ENCODE assay signal across 13 cellular contexts in genomic region chr17:35732806-35733136, GRCh38. TPM values are rescaled to one million over a fixed set of nuclear protein-coding genes. Genes with fewer than 3 reads are reported as not detected.
A peak's percentile ranks its signal among the peaks of the same experiment; 100 is the strongest.
DNase-seq lines count a peak whose midpoint lies in the region; ATAC-seq and TF ChIP-seq lines count a peak whose summit lies in the region.
"Had no signal": no experiment of that assay in that cellular context is flagged by ENCODE, and none has a peak within 500 bp of the region (broad histone marks: within the 10 kb centered on the region; RNA-seq: fewer than 3 reads in every experiment).

No MANE protein-coding gene starts in this region.

- no peak for ATAC-seq in activated T-cell treated with anti-CD3 and anti-CD28 coated beads, Interleukin-2, amount 50 U/mL, for 4 hours
- ATAC-seq in T-cell (replicated peaks in 1 of 4) (no peak), gastroesophageal sphincter (no peak), HG02571 (IDR thresholded peaks at IDR 0.05; ENCODE audit: unreplicated experiment) (no peak), HG03139 (IDR thresholded peaks at IDR 0.05; ENCODE audit: unreplicated experiment) (no peak), HG03354 (IDR thresholded peaks at IDR 0.05; ENCODE audit: poor library complexity, severe bottlenecking, unreplicated experiment) (no peak)

- H3K36me3 Mint-ChIP-seq in activated T-cell treated with anti-CD3 and anti-CD28 coated beads, Interleukin-2, amount 50 U/mL, for 4 hours (ENCODE audit: insufficient read depth), result peaks cover 12% of the 10 kb centered on the region
- peaks cover 15% of the 10 kb centered on the region for H3K36me3 Mint-ChIP-seq in T-cell
- no peaks in the 10 kb centered on the region for H3K36me3 Mint-ChIP-seq in progenitor cell of endocrine pancreas (ENCODE audit: insufficient read depth)

- H3K4me1 Mint-ChIP-seq in activated T-cell treated with anti-CD3 and anti-CD28 coated beads, Interleukin-2, amount 50 U/mL, for 4 hours (ENCODE audit: low read depth), result peaks cover 17% of the 10 kb centered on the region
- peaks cover 24 to 30% (median 29%) of the 10 kb centered on the region in 3 donors for H3K4me1 Mint-ChIP-seq in T-cell
- peaks cover 4% of the 10 kb centered on the region for H3K4me1 Mint-ChIP-seq in progenitor cell of endocrine pancreas (ENCODE audit: low read depth)

- CTCF ChIA-PET in T-cell (lab: Charles Lee), result no interaction called here

- TF ChIP-seq CTCF in gastroesophageal sphincter (IDR thresholded peaks at IDR 0.05) (no peak), progenitor cell of endocrine pancreas (IDR thresholded peaks at IDR 0.05; ENCODE audit: unreplicated experiment) (no peak)

- no peaks in the 10 kb centered on the region for H3K36me3 ChIP-seq in gastroesophageal sphincter
- H3K36me3 ChIP-seq: uterus had no signal

- peaks cover 2 to 39% (median 11%) of the 10 kb centered on the region in 3 donors for H3K4me1 ChIP-seq in gastroesophageal sphincter

- no peak for TF ChIP-seq EP300 in gastroesophageal sphincter (IDR thresholded peaks at IDR 0.05)

- no peaks in the 10 kb centered on the region for H3K27me3 Mint-ChIP-seq in activated T-cell treated with anti-CD3 and anti-CD28 coated beads, Interleukin-2, amount 50 U/mL, for 4 hours (ENCODE audit: low read depth)
- H3K27me3 Mint-ChIP-seq in T-cell, result no peaks in the 10 kb centered on the region
- H3K27me3 Mint-ChIP-seq in progenitor cell of endocrine pancreas, result peaks cover 3% of the 10 kb centered on the region

- H3K27me3 ChIP-seq in gastroesophageal sphincter, result no peaks in the 10 kb centered on the region
- H3K27me3 ChIP-seq: uterus had no signal

- POLR2A ChIA-PET in T-cell (lab: Charles Lee), result no interaction called here

- no peak overlapping the region for H3K27ac ChIP-seq in gastroesophageal sphincter

- H3K9me3 ChIP-seq in gastroesophageal sphincter, result no peaks in the 10 kb centered on the region
- H3K9me3 ChIP-seq: uterus had no signal

- peak overlapping the region; percentile 76 for H3K4me3 Mint-ChIP-seq in activated T-cell treated with anti-CD3 and anti-CD28 coated beads, Interleukin-2, amount 50 U/mL, for 4 hours
- peak overlapping the region; percentile 67 to 76 (median 74) for H3K4me3 Mint-ChIP-seq in T-cell
- H3K4me3 Mint-ChIP-seq in progenitor cell of endocrine pancreas (ENCODE audit: low read depth), result peak overlapping the region; percentile 86

- TF ChIP-seq POLR2A in gastroesophageal sphincter (IDR thresholded peaks at IDR 0.05), result no peak

- H3K4me3 ChIP-seq in gastroesophageal sphincter, result peak overlapping the region; percentile 86 to 87

- peak overlapping the region in 1 of 2 donors; percentile 28 for H3K27ac Mint-ChIP-seq in T-cell
- H3K27ac Mint-ChIP-seq in progenitor cell of endocrine pancreas, result no peak overlapping the region

- DNase-seq in activated T-cell treated with anti-CD3 and anti-CD28 coated beads, Interleukin-2, amount 50 U/mL, for 4 hours, result no peak
- DNase-seq in activated T-cell treated with anti-CD3 and anti-CD28 coated beads for 4 hours, result no peak
- no peak for DNase-seq in T-cell
- no peak for DNase-seq in progenitor cell of endocrine pancreas (ENCODE audit: low spot score, unreplicated experiment)
- DNase-seq: NCI-H1105 treated with DMSO at 0.1 percent for 48 hours; Right ventricle myocardium superior; stimulated activated CD4-positive, alpha-beta T cell treated with anti-CD3 and anti-CD28 coated beads, Interleukin-15, amount 100 ng/mL, for 24 hours; uterus had no signal

- H3K9me3 Mint-ChIP-seq in activated T-cell treated with anti-CD3 and anti-CD28 coated beads, Interleukin-2, amount 50 U/mL, for 4 hours, result no peaks in the 10 kb centered on the region
- H3K9me3 Mint-ChIP-seq in T-cell (no peaks in the 10 kb centered on the region), progenitor cell of endocrine pancreas (ENCODE audit: low read depth) (no peaks in the 10 kb centered on the region)

- 86% methylated on average over 1 of the region's 1 CpG; no CpG with 5 or more reads in 1 of the 2 donors for WGBS in gastroesophageal sphincter (ENCODE audit: low coverage in 1 of 2), 2 donors

RNA-seq across cellular contexts. Expression of gene RASL10B, which starts 1.3 kb away (rescaled TPM):
- 1 to 10 TPM; 2.6 to 4.3 (median 3.7) TPM for total RNA-seq in activated T-cell treated with anti-CD3 and anti-CD28 coated beads, Interleukin-2, amount 50 U/mL, for 4 hours
- total RNA-seq in T-cell, result under 1 TPM; 0.38 to 0.56 (median 0.39) TPM
- 10 to 100 TPM in 3 of 4 donors, 1 to 10 TPM in 1; 4.2 to 25.9 (median 15.4) TPM for total RNA-seq in gastroesophageal sphincter
- total RNA-seq in progenitor cell of endocrine pancreas, result 13.7 and 13.9 TPM in 2 replicates

RNA-seq across cellular contexts. Expression of gene GAS2L2, which starts 20.3 kb away (rescaled TPM):
- under 1 TPM in 1 of 3 donors, not detected in 2; 0.05 TPM for total RNA-seq in activated T-cell treated with anti-CD3 and anti-CD28 coated beads, Interleukin-2, amount 50 U/mL, for 4 hours
- under 1 TPM in 4 of 5 donors, not detected in 1; 0.07 to 0.26 (median 0.21) TPM for total RNA-seq in T-cell
- total RNA-seq in gastroesophageal sphincter, result 1 to 10 TPM in 1 of 4 donors, not detected in 3; 1.5 TPM
- total RNA-seq in progenitor cell of endocrine pancreas, result 0.10 and 0.11 TPM in 2 replicates
- total RNA-seq: kidney epithelial cell had no signal

RNA-seq across cellular contexts. Expression of gene C17orf50, which starts 27.9 kb away (rescaled TPM):
- not detected for total RNA-seq in activated T-cell treated with anti-CD3 and anti-CD28 coated beads, Interleukin-2, amount 50 U/mL, for 4 hours
- total RNA-seq in T-cell, result not detected
- not detected for total RNA-seq in gastroesophageal sphincter
- total RNA-seq in progenitor cell of endocrine pancreas, result not detected in 2 replicates
- total RNA-seq: kidney epithelial cell, Right ventricle myocardium superior, uterus had no signal
